1 cellular context compared by ENCODE assay signal in the genomic region with DNA sequence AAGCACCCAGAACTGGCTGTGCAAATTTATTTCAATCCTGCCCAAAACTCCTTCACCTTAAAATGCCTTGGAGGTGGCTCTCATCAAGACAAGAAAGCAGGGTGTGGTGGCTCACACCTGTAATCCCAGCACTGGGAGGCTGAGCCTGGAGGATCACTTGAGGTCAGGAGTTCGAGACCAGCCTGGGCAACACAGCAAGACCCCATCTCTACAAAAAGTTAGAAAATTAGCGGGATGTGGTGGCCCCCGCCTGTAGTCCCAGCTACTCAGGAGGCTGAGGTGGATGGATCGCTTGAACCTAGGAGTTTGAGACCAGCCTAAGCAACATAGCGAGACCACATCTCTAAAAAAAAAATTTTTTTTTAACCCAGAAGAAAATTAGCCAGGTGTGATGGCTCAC.
TF ChIP-seq lines count a peak whose summit lies in the region.

No MANE protein-coding gene starts in this region.

TF ChIP-seq in GM23338, 12 proteins besides CTCF, POLR2A, EP300 and RAD21 (continued from another document):
- TF ChIP-seq, protein P1, sequence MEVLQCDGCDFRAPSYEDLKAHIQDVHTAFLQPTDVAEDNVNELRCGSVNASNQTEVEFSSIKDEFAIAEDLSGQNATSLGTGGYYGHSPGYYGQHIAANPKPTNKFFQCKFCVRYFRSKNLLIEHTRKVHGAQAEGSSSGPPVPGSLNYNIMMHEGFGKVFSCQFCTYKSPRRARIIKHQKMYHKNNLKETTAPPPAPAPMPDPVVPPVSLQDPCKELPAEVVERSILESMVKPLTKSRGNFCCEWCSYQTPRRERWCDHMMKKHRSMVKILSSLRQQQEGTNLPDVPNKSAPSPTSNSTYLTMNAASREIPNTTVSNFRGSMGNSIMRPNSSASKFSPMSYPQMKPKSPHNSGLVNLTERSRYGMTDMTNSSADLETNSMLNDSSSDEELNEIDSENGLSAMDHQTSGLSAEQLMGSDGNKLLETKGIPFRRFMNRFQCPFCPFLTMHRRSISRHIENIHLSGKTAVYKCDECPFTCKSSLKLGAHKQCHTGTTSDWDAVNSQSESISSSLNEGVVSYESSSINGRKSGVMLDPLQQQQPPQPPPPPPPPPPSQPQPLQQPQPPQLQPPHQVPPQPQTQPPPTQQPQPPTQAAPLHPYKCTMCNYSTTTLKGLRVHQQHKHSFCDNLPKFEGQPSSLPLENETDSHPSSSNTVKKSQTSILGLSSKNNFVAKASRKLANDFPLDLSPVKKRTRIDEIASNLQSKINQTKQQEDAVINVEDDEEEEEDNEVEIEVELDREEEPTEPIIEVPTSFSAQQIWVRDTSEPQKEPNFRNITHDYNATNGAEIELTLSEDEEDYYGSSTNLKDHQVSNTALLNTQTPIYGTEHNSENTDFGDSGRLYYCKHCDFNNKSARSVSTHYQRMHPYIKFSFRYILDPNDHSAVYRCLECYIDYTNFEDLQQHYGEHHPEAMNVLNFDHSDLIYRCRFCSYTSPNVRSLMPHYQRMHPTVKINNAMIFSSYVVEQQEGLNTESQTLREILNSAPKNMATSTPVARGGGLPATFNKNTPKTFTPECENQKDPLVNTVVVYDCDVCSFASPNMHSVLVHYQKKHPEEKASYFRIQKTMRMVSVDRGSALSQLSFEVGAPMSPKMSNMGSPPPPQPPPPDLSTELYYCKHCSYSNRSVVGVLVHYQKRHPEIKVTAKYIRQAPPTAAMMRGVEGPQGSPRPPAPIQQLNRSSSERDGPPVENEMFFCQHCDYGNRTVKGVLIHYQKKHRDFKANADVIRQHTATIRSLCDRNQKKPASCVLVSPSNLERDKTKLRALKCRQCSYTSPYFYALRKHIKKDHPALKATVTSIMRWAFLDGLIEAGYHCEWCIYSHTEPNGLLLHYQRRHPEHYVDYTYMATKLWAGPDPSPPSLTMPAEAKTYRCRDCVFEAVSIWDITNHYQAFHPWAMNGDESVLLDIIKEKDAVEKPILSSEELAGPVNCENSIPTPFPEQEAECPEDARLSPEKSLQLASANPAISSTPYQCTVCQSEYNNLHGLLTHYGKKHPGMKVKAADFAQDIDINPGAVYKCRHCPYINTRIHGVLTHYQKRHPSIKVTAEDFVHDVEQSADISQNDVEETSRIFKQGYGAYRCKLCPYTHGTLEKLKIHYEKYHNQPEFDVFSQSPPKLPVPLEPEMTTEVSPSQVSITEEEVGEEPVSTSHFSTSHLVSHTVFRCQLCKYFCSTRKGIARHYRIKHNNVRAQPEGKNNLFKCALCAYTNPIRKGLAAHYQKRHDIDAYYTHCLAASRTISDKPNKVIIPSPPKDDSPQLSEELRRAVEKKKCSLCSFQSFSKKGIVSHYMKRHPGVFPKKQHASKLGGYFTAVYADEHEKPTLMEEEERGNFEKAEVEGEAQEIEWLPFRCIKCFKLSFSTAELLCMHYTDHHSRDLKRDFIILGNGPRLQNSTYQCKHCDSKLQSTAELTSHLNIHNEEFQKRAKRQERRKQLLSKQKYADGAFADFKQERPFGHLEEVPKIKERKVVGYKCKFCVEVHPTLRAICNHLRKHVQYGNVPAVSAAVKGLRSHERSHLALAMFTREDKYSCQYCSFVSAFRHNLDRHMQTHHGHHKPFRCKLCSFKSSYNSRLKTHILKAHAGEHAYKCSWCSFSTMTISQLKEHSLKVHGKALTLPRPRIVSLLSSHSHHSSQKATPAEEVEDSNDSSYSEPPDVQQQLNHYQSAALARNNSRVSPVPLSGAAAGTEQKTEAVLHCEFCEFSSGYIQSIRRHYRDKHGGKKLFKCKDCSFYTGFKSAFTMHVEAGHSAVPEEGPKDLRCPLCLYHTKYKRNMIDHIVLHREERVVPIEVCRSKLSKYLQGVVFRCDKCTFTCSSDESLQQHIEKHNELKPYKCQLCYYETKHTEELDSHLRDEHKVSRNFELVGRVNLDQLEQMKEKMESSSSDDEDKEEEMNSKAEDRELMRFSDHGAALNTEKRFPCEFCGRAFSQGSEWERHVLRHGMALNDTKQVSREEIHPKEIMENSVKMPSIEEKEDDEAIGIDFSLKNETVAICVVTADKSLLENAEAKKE (CRISPR knock-in tag; IDR thresholded peaks at IDR 0.05): no peak
